7 cellular contexts compared by ENCODE assay signal in the genomic region with DNA sequence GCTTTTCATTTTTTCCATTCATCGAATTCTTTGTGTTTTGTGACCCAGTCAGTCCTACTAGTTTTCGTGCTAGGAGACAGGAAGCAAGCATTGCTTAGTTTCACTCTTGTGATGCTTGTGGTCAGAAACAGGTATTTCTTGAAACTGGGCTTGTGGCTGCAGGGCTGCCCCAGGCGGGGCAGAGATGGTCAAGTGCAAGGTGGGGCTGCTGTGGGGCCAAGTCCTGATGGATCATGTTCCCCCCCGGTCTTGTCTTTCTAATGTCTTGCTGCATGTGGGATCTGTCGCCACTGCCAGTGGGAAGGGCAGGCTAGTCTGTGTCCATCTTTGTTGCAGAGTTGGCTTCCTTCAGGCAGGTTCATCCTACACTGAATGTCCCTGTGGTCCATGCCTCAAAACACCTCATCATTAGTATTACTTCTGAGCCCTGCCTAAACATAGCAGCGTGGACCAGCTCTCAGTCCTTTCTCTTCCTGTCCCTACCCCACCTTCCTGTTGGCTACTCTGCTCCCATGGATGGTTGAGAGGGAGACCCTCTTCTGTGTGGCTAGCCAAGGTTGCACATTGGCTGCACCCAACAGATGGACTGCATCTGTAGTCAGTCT. TPM values are rescaled to one million over a fixed set of nuclear protein-coding genes. Genes with fewer than 3 reads are reported as not detected.
DNase-seq lines count a peak whose midpoint lies in the region; ATAC-seq and TF ChIP-seq lines count a peak whose summit lies in the region.

No MANE protein-coding gene starts in this region.

- TF ChIP-seq CTCF in heart right ventricle (IDR thresholded peaks at IDR 0.05) = no peak

- peaks cover 25 to 97% (median 78%) of the 10 kb centered on the region in 9 donors for H3K4me1 ChIP-seq in heart right ventricle

- intact Hi-C loops in heart right ventricle (cut with DNase I) = loop anchor here in 1 of 10 donors (5.0 kb wide), 1 partner anchor 36 kb away; no protein-coding TSS in a partner anchor

- POLR2A ChIA-PET in naive thymus-derived CD8-positive, alpha-beta T cell (lab: Charles Lee) = interaction anchor here (1.3 to 15.8 kb wide), 2 partner anchors 17 to 40 kb away, joined by 3 to 194 read pairs; no protein-coding TSS in a partner anchor

- H3K27me3 ChIP-seq in heart right ventricle = no peaks in the 10 kb centered on the region

- no peak overlapping the region for H3K4me3 ChIP-seq in heart right ventricle

- H3K4me3 Mint-ChIP-seq in naive thymus-derived CD8-positive, alpha-beta T cell = peak overlapping the region; percentile 17 to 82 (median 76)

- peak overlapping the region; percentile 33 for H3K27ac ChIP-seq in KOPT-K1 (ENCODE audit: low read depth, low read length, poor library complexity, severe bottlenecking)
- H3K27ac ChIP-seq in heart right ventricle = no peak overlapping the region

- no peaks in the 10 kb centered on the region for H3K27me3 Mint-ChIP-seq in naive thymus-derived CD8-positive, alpha-beta T cell

- H3K36me3 ChIP-seq in KOPT-K1 (ENCODE audit: insufficient read depth, low read length) (no peaks in the 10 kb centered on the region), heart right ventricle (no peaks in the 10 kb centered on the region)

- no peaks in the 10 kb centered on the region for H3K9me3 Mint-ChIP-seq in naive thymus-derived CD8-positive, alpha-beta T cell

- ATAC-seq in GM18909 (IDR thresholded peaks at IDR 0.05; ENCODE audit: poor library complexity, unreplicated experiment) (peak; percentile 67), GM21825 (IDR thresholded peaks at IDR 0.05; ENCODE audit: unreplicated experiment) (peak; percentile 52), heart right ventricle (no peak)
- ATAC-seq in naive thymus-derived CD8-positive, alpha-beta T cell = no peak

- H3K36me3 Mint-ChIP-seq in naive thymus-derived CD8-positive, alpha-beta T cell = no peaks in the 10 kb centered on the region

- WGBS in heart right ventricle, 2 donors = 90 to 95% methylated on average over 6 of the region's 6 CpGs

- peaks cover 61 to 100% (median 98%) of the 10 kb centered on the region in 4 donors for H3K4me1 Mint-ChIP-seq in naive thymus-derived CD8-positive, alpha-beta T cell

- DNase-seq in naive thymus-derived CD8-positive, alpha-beta T cell = no peak
- DNase-seq in NCI-H345 treated with DMSO at 0.1 percent for 48 hours (lab: John Stamatoyannopoulos, UW; ENCODE audit: unreplicated experiment) = no peak
- DNase-seq in heart right ventricle = no peak
- no peak for DNase-seq in SW 1271 (lab: John Stamatoyannopoulos, UW)

- H3K9me3 ChIP-seq in KOPT-K1 (ENCODE audit: insufficient read depth, low read length, poor library complexity, severe bottlenecking) = no peaks in the 10 kb centered on the region
- H3K9me3 ChIP-seq in heart right ventricle = no peaks in the 10 kb centered on the region

- H3K27ac Mint-ChIP-seq in naive thymus-derived CD8-positive, alpha-beta T cell = peak overlapping the region; percentile 74 to 95 (median 89)

RNA-seq across cellular contexts. Expression of a gene that starts 38.7 kb away (rescaled TPM):
- 100 to 1,000 TPM; 130 to 141 TPM for total RNA-seq in naive thymus-derived CD8-positive, alpha-beta T cell
- polyA plus RNA-seq in naive thymus-derived CD8-positive, alpha-beta T cell = 10 to 100 TPM; 37.7 to 64.3 (median 46.3) TPM
- total RNA-seq in heart right ventricle = 10 to 100 TPM; 15.8 to 31.2 (median 22.0) TPM
- polyA plus RNA-seq in heart right ventricle = 1 to 10 TPM; 3.8 to 7.5 TPM

Comparison
In these comparisons a context has a peak if more than half of its experiments do, and no peak if none do; other contexts are left out.
1. ATAC-seq: peak in GM18909 (single experiment) and GM21825 (single experiment); none in naive thymus-derived CD8-positive, alpha-beta T cell (0 of 2) and heart right ventricle (0 of 8).
2. RNA of a gene that starts 38.7 kb away (total RNA-seq): 130 to 141 TPM in naive thymus-derived CD8-positive, alpha-beta T cell; 15.8 to 31.2 TPM in heart right ventricle; every median in the first group is over 4 times any median in the second.